17 cellular contexts compared by ENCODE assay signal in the genomic region with DNA sequence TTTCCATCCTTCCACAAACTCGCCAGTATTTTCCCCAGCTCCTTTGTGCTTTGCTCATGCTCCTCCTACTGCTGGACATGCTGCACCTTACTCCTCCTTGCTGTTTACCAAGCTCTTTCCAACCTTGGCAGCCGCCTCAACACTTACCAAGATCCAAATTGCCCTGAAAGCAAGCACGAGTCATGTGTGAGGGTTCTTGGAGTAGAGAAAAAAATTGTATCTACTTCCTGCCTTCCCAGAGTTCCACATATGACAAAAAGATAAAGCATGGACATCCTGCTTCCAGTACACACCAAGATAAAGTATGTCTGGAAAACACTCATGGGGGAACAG.
"Had no signal": no experiment of that assay in that cellular context is flagged by ENCODE, and none has a peak within 500 bp of the region (broad histone marks: within the 10 kb centered on the region; RNA-seq: fewer than 3 reads in every experiment).

No MANE protein-coding gene starts in this region.

- H3K27me3 Mint-ChIP-seq: activated CD4-positive, alpha-beta T cell treated with anti-CD3 and anti-CD28 coated beads, Interleukin-2, amount 10 ng/mL, durations not matched to agents 7 days and 5 days; activated naive CD4-positive, alpha-beta T cell treated with anti-CD3 and anti-CD28 coated beads, Interleukin-2, amount 10 ng/mL, durations not matched to agents 7 days and 5 days; central memory CD8-positive, alpha-beta T cell; stimulated activated naive B cell treated with anti-CD40 and anti-IgM and Interleukin-4, amounts not matched to agents 10 μg/mL and 1 μg/mL and 100 μg/mL, for 72 hours had no signal

- ATAC-seq: activated CD4-positive, CD25-positive, alpha-beta regulatory T cell treated with anti-CD3 and anti-CD28 coated beads, Interleukin-2, amount 50 U/mL, for 24 hours; activated naive CD8-positive, alpha-beta T cell treated with anti-CD3 and anti-CD28 coated beads, Interleukin-2, amount 50 U/mL, for 24 hours; left lung; stimulated activated naive B cell treated with anti-CD40 and anti-IgM and Interleukin-4, amounts not matched to agents 10 μg/mL and 1 μg/mL and 100 μg/mL, for 72 hours had no signal

- H3K36me3 Mint-ChIP-seq: activated naive CD4-positive, alpha-beta T cell treated with anti-CD3 and anti-CD28 coated beads, Interleukin-2, amount 10 ng/mL, durations not matched to agents 7 days and 5 days; stimulated activated naive B cell treated with anti-CD40 and anti-IgM and Interleukin-4, amounts not matched to agents 10 μg/mL and 1 μg/mL and 100 μg/mL, for 72 hours had no signal

- H3K27ac Mint-ChIP-seq: activated CD4-positive, alpha-beta T cell treated with anti-CD3 and anti-CD28 coated beads, Interleukin-2, amount 10 ng/mL, durations not matched to agents 7 days and 5 days; activated naive CD4-positive, alpha-beta T cell treated with anti-CD3 and anti-CD28 coated beads, Interleukin-2, amount 10 ng/mL, durations not matched to agents 7 days and 5 days; activated naive CD8-positive, alpha-beta T cell treated with anti-CD3 and anti-CD28 coated beads, Interleukin-2, amount 50 U/mL, for 24 hours; stimulated activated naive B cell treated with anti-CD40 and anti-IgM and Interleukin-4, amounts not matched to agents 10 μg/mL and 1 μg/mL and 100 μg/mL, for 72 hours had no signal

- H3K4me1 Mint-ChIP-seq: activated CD4-positive, alpha-beta T cell treated with anti-CD3 and anti-CD28 coated beads, Interleukin-2, amount 10 ng/mL, durations not matched to agents 7 days and 5 days; activated naive CD4-positive, alpha-beta T cell treated with anti-CD3 and anti-CD28 coated beads, Interleukin-2, amount 10 ng/mL, durations not matched to agents 7 days and 5 days; activated naive CD8-positive, alpha-beta T cell treated with anti-CD3 and anti-CD28 coated beads, Interleukin-2, amount 50 U/mL, for 24 hours; central memory CD8-positive, alpha-beta T cell; stimulated activated naive B cell treated with anti-CD40 and anti-IgM and Interleukin-4, amounts not matched to agents 10 μg/mL and 1 μg/mL and 100 μg/mL, for 72 hours had no signal

- H3K9me3 Mint-ChIP-seq: activated CD4-positive, alpha-beta T cell treated with anti-CD3 and anti-CD28 coated beads, Interleukin-2, amount 10 ng/mL, durations not matched to agents 7 days and 5 days; activated naive CD8-positive, alpha-beta T cell treated with anti-CD3 and anti-CD28 coated beads, Interleukin-2, amount 50 U/mL, for 24 hours; central memory CD8-positive, alpha-beta T cell; stimulated activated naive B cell treated with anti-CD40 and anti-IgM and Interleukin-4, amounts not matched to agents 10 μg/mL and 1 μg/mL and 100 μg/mL, for 72 hours had no signal

- H3K4me3 ChIP-seq: left lung, thoracic aorta had no signal

- DNase-seq: activated CD4-positive, alpha-beta T cell treated with anti-CD3 and anti-CD28 coated beads, Interleukin-2, amount 10 ng/mL, durations not matched to agents 7 days and 5 days; activated CD8-positive, alpha-beta memory T cell treated with anti-CD3 and anti-CD28 coated beads, Interleukin-2, amount 50 U/mL, for 48 hours; activated effector memory CD4-positive, alpha-beta T cell treated with Interleukin-2 at 50 U/mL for 16 hours; activated naive CD4-positive, alpha-beta T cell treated with anti-CD3 and anti-CD28 coated beads, Interleukin-2, amount 10 ng/mL, durations not matched to agents 7 days and 5 days; activated naive CD8-positive, alpha-beta T cell treated with anti-CD3 and anti-CD28 coated beads, Interleukin-2, amount 50 U/mL, for 24 hours; activated T-cell treated with anti-CD3 and anti-CD28 coated beads, Interleukin-2, amount 50 U/mL, for 48 hours; cortex of kidney; erythroblast; foreskin melanocyte; kidney; occipital lobe; retina; stimulated activated naive B cell treated with anti-CD40 and anti-IgM and Interleukin-4, amounts not matched to agents 10 μg/mL and 1 μg/mL and 100 μg/mL, for 72 hours had no signal

- H3K4me3 Mint-ChIP-seq: activated CD4-positive, alpha-beta T cell treated with anti-CD3 and anti-CD28 coated beads, Interleukin-2, amount 10 ng/mL, durations not matched to agents 7 days and 5 days; activated naive CD4-positive, alpha-beta T cell treated with anti-CD3 and anti-CD28 coated beads, Interleukin-2, amount 10 ng/mL, durations not matched to agents 7 days and 5 days; activated naive CD8-positive, alpha-beta T cell treated with anti-CD3 and anti-CD28 coated beads, Interleukin-2, amount 50 U/mL, for 24 hours; central memory CD8-positive, alpha-beta T cell; stimulated activated naive B cell treated with anti-CD40 and anti-IgM and Interleukin-4, amounts not matched to agents 10 μg/mL and 1 μg/mL and 100 μg/mL, for 72 hours had no signal
